ENCODE assay signal across 34 cellular contexts in the genomic region with DNA sequence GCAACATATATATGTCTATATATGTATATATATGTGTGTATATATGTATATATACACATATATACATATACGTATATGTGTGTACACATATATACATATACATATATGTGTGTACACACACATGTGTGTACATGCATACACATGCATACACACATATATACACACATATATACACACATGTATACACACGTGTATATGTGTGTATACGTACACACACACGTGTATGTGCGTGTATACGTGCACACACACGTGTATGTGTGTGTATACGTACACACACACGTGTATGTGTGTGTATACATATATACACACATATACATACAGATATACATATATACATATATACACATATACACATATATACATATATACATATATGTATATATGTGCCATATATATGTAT.
"Had no signal": no experiment of that assay in that cellular context is flagged by ENCODE, and none has a peak within 500 bp of the region (broad histone marks: within the 10 kb centered on the region; RNA-seq: fewer than 3 reads in every experiment).

No MANE protein-coding gene starts in this region.

- ATAC-seq: activated naive CD4-positive, alpha-beta T cell treated with anti-CD3 and anti-CD28 coated beads, Interleukin-2, amount 50 U/mL, for 72 hours; activated naive CD8-positive, alpha-beta T cell treated with anti-CD3 and anti-CD28 coated beads, Interleukin-2, amount 50 U/mL, for 24 hours; activated T-cell treated with anti-CD3 and anti-CD28 coated beads, Interleukin-2, amount 50 U/mL, for 4 hours; activated T-cell treated with anti-CD3 and anti-CD28 coated beads, Interleukin-2, amount 50 U/mL, for 72 hours; activated T-helper 17 cell treated with anti-CD3 and anti-CD28 coated beads, Interleukin-2, amount 50 U/mL, for 72 hours; body of pancreas had no signal

- DNase-seq: activated effector memory CD4-positive, alpha-beta T cell treated with anti-CD3 and anti-CD28 coated beads, Interleukin-2, amount 50 U/mL, for 16 hours; activated effector memory CD4-positive, alpha-beta T cell treated with Interleukin-2 at 50 U/mL for 16 hours; activated gamma-delta T cell; activated gamma-delta T cell treated with Interleukin-2 at 50 U/mL for 16 hours; activated naive CD4-positive, alpha-beta T cell; activated naive CD4-positive, alpha-beta T cell treated with anti-CD3 and anti-CD28 coated beads for 36 hours; activated naive CD4-positive, alpha-beta T cell treated with anti-CD3 and anti-CD28 coated beads, Interleukin-2, amount 10 ng/mL, durations not matched to agents 7 days and 5 days; activated naive CD4-positive, alpha-beta T cell treated with anti-CD3 and anti-CD28 coated beads, Interleukin-2, amount 50 U/mL, for 16 hours; activated naive CD4-positive, alpha-beta T cell treated with Interleukin-2 at 50 U/mL for 16 hours; activated naive CD8-positive, alpha-beta T cell treated with anti-CD3 and anti-CD28 coated beads for 36 hours; activated naive CD8-positive, alpha-beta T cell treated with anti-CD3 and anti-CD28 coated beads, Interleukin-2, amount 10 ng/mL, durations not matched to agents 7 days and 5 days; activated naive CD8-positive, alpha-beta T cell treated with anti-CD3 and anti-CD28 coated beads, Interleukin-2, amount 50 U/mL, for 24 hours; activated T-cell treated with anti-CD3 and anti-CD28 coated beads, Interleukin-2, amount 50 U/mL, for 1 hour; activated T-cell treated with anti-CD3 and anti-CD28 coated beads, Interleukin-2, amount 50 U/mL, for 24 hours; activated T-cell treated with anti-CD3 and anti-CD28 coated beads, Interleukin-2, amount 50 U/mL, for 4 hours; activated T-cell treated with anti-CD3 and anti-CD28 coated beads, Interleukin-2, amount 50 U/mL, for 48 hours; activated T-cell treated with anti-CD3 and anti-CD28 coated beads, Interleukin-2, amount 50 U/mL, for 72 hours; adrenal gland; amniotic stem cell; amygdala; anterior cingulate cortex; aorta; body of pancreas; brain microvascular endothelial cell; caudate nucleus; central memory CD4-positive, alpha-beta T cell; cerebellar nuclear complex had no signal

- H3K4me1 ChIP-seq: adrenal gland, ascending aorta, body of pancreas, breast epithelium had no signal

- H3K27me3 ChIP-seq: adrenal gland, ascending aorta, body of pancreas, brain microvascular endothelial cell, breast epithelium, cardiac muscle cell had no signal

- FAIRE-seq: astrocyte, bronchial epithelial cell had no signal

- H3K27ac ChIP-seq: adrenal gland, ascending aorta, body of pancreas, brain microvascular endothelial cell, breast epithelium, cardiac muscle cell had no signal

- H3K36me3 ChIP-seq: adrenal gland, ascending aorta, brain microvascular endothelial cell, breast epithelium, cardiac muscle cell had no signal

- H3K9me3 ChIP-seq: adrenal gland, body of pancreas had no signal

- H3K4me3 ChIP-seq: adrenal gland, ascending aorta, body of pancreas, breast epithelium, cardiac muscle cell had no signal
